Comparison of ENCODE assay signal across 17 cellular contexts in the genomic region with DNA sequence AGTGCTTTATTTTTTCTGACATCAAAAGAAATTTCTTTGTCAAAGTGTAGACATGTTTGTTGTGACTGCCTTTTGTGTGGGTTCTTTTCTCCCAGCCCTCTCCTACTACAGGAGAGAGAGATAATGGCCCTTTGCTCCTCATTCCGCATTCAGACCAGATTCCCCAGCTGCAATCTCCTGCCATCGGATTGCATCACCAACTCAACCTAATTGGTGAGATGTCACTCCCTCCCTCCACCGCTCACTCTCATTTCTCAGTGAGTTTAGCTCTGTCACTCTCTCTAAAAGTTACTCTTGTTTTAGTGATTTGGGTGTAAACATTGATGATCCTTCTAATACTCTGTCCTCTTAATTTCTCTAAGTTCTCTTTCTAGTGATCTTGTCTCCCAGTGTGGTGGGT.
"Had no signal": no experiment of that assay in that cellular context is flagged by ENCODE, and none has a peak within 500 bp of the region (broad histone marks: within the 10 kb centered on the region; RNA-seq: fewer than 3 reads in every experiment).

No MANE protein-coding gene starts in this region.

- H3K9me3 ChIP-seq: spleen, testis had no signal

- ATAC-seq: activated naive CD4-positive, alpha-beta T cell treated with anti-CD3 and anti-CD28 coated beads, Interleukin-2, amount 50 U/mL, for 72 hours; left ventricle myocardium superior; sciatic nerve; stimulated activated naive CD8-positive, alpha-beta T cell treated with anti-CD3 and anti-CD28 coated beads, Interleukin-15, amount 100 ng/mL, for 72 hours had no signal

- H3K4me1 ChIP-seq: testis had no signal

- H3K4me3 ChIP-seq: dorsolateral prefrontal cortex, spleen, testis had no signal

- H3K27ac ChIP-seq: dorsolateral prefrontal cortex, spleen, testis had no signal

- H3K27me3 ChIP-seq: spleen, testis had no signal

- DNase-seq: activated CD4-positive, alpha-beta memory T cell treated with anti-CD3 and anti-CD28 coated beads, Interleukin-2, amount 10 ng/mL, durations not matched to agents 7 days and 5 days; activated CD4-positive, alpha-beta T cell treated with anti-CD3 and anti-CD28 coated beads for 4 hours; activated gamma-delta T cell; activated T-cell treated with anti-CD3 and anti-CD28 coated beads, Interleukin-2, amount 50 U/mL, for 48 hours; amniotic stem cell; dorsolateral prefrontal cortex; endodermal cell; erythroblast; kidney; left ventricle myocardium superior; mesenchymal stem cell; nephron progenitor cell; spleen; stimulated activated naive CD8-positive, alpha-beta T cell treated with anti-CD3 and anti-CD28 coated beads, Interleukin-15, amount 100 ng/mL, for 72 hours; testis had no signal
